Comparison of ENCODE assay signal across 25 cellular contexts in genomic region chr2:222569826-222570225, GRCh38.
A peak's percentile ranks its signal among the peaks of the same experiment; 100 is the strongest.
DNase-seq lines count a peak whose midpoint lies in the region; ATAC-seq, FAIRE-seq and TF ChIP-seq lines count a peak whose summit lies in the region.
"Had no signal": no experiment of that assay in that cellular context is flagged by ENCODE, and none has a peak within 500 bp of the region (broad histone marks: within the 10 kb centered on the region; RNA-seq: fewer than 3 reads in every experiment).

No MANE protein-coding gene starts in this region.

- intact Hi-C loops in left lung (cut with DNase I): loop anchor here in 1 of 2 donors (10.0 kb wide), 1 partner anchor 255 kb away; no protein-coding TSS in a partner anchor
- intact Hi-C loops in pancreas (cut with DNase I): loop anchor here in 1 of 3 donors (10.0 kb wide), 1 partner anchor 255 kb away; no protein-coding TSS in a partner anchor
- intact Hi-C loops in left ventricle myocardium superior (cut with micrococcal nuclease): no loop called here

- H3K27ac ChIP-seq in VCaP: peak overlapping the region; percentile 56; the same call in 1 of the 2 replicates
- no peak overlapping the region for H3K27ac ChIP-seq in left lung
- no peak overlapping the region for H3K27ac ChIP-seq in pancreas
- H3K27ac ChIP-seq in gastroesophageal sphincter: peak overlapping the region in 1 of 4 donors; percentile 10
- H3K27ac ChIP-seq: 22Rv1, ascending aorta, coronary artery, parathyroid adenoma, WERI-Rb-1 had no signal

- peak; percentile 22 for ATAC-seq in left lung
- no peak for ATAC-seq in pancreas
- no peak for ATAC-seq in left ventricle myocardium superior
- no peak for ATAC-seq in gastroesophageal sphincter

- 90 to 98% methylated on average over 1 of the region's 1 CpG for WGBS in pancreas, 2 donors
- 21 to 44% methylated on average over 1 of the region's 1 CpG for WGBS in gastroesophageal sphincter (ENCODE audit: low coverage in 1 of 2), 2 donors

- TF ChIP-seq CTCF in VCaP (conservative IDR thresholded peaks at IDR 0.05) (no peak), left lung (IDR thresholded peaks at IDR 0.05) (no peak), pancreas (IDR thresholded peaks at IDR 0.05) (no peak), gastroesophageal sphincter (IDR thresholded peaks at IDR 0.05) (no peak)

- TF ChIP-seq EP300 in gastroesophageal sphincter (IDR thresholded peaks at IDR 0.05): no peak

- DNase-seq in DMS 273 (lab: John Stamatoyannopoulos, UW; ENCODE audit: unreplicated experiment): peak; percentile 25
- no peak for DNase-seq in DMS 273 treated with DMSO at 0.1 percent for 48 hours (lab: John Stamatoyannopoulos, UW)
- DNase-seq in left lung: no peak
- DNase-seq in pancreas: no peak
- no peak for DNase-seq in glomerular visceral epithelial cell (ENCODE audit: extremely low spot score)
- DNase-seq in left ventricle myocardium superior: no peak
- DNase-seq: activated CD4-positive, alpha-beta memory T cell treated with anti-CD3 and anti-CD28 coated beads for 36 hours; activated naive CD4-positive, alpha-beta T cell; CD4-positive, alpha-beta T cell; DMS79; glutamatergic neuron; MV-4-11; naive B cell; NCI-H1930; SHP77; T-helper 1 cell; WERI-Rb-1 had no signal

- peaks cover 0 to 43% of the 10 kb centered on the region in 2 donors for H3K36me3 ChIP-seq in left lung
- peaks cover 0 to 6% (median 4%) of the 10 kb centered on the region in 3 donors for H3K36me3 ChIP-seq in pancreas
- peaks cover 0 to 18% of the 10 kb centered on the region in 2 donors for H3K36me3 ChIP-seq in gastroesophageal sphincter

- H3K4me3 ChIP-seq in left lung: no peak overlapping the region
- no peak overlapping the region for H3K4me3 ChIP-seq in pancreas
- H3K4me3 ChIP-seq in gastroesophageal sphincter: no peak overlapping the region
- H3K4me3 ChIP-seq: ascending aorta, coronary artery, smooth muscle cell had no signal

- TF ChIP-seq POLR2A in gastroesophageal sphincter (IDR thresholded peaks at IDR 0.05): no peak

- H3K9me3 ChIP-seq in left lung (no peaks in the 10 kb centered on the region), pancreas (no peaks in the 10 kb centered on the region), gastroesophageal sphincter (no peaks in the 10 kb centered on the region)
- H3K9me3 ChIP-seq: ascending aorta had no signal

- peaks cover 0 to 8% of the 10 kb centered on the region in 2 donors for H3K4me1 ChIP-seq in left lung
- H3K4me1 ChIP-seq in pancreas: no peaks in the 10 kb centered on the region
- H3K4me1 ChIP-seq in gastroesophageal sphincter: peaks cover 11 to 61% (median 14%) of the 10 kb centered on the region in 3 donors

- no peaks in the 10 kb centered on the region for H3K27me3 ChIP-seq in left lung
- H3K27me3 ChIP-seq in pancreas: no peaks in the 10 kb centered on the region
- no peaks in the 10 kb centered on the region for H3K27me3 ChIP-seq in gastroesophageal sphincter
- H3K27me3 ChIP-seq: ascending aorta had no signal

- no peak for FAIRE-seq in pancreas (lab: Jason Lieb, UNC)
- FAIRE-seq: GM18507 had no signal
